2 cellular contexts compared by ENCODE assay signal in the genomic region with DNA sequence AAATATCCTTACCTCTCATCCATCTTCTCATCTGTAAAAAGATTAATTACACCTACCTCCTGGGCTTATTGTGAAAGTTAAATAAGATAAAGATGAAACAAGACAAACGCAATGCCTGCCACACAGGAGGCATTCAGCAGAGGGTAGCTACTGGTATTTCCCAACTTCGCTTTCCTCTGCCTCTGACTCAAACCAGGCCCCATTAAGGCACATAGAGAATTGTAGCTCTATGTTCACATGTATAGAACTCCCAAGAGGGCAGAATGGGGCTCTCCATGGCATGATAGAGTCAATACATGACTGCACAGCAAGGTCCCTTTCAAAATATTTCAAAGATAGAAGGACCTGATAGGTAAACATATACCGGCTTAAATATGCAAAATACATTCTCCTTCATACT.
TF ChIP-seq lines count a peak whose summit lies in the region.

No MANE protein-coding gene starts in this region.

TF ChIP-seq in liver, 16 proteins besides CTCF, POLR2A, EP300 and RAD21:
- TF ChIP-seq, protein P1, sequence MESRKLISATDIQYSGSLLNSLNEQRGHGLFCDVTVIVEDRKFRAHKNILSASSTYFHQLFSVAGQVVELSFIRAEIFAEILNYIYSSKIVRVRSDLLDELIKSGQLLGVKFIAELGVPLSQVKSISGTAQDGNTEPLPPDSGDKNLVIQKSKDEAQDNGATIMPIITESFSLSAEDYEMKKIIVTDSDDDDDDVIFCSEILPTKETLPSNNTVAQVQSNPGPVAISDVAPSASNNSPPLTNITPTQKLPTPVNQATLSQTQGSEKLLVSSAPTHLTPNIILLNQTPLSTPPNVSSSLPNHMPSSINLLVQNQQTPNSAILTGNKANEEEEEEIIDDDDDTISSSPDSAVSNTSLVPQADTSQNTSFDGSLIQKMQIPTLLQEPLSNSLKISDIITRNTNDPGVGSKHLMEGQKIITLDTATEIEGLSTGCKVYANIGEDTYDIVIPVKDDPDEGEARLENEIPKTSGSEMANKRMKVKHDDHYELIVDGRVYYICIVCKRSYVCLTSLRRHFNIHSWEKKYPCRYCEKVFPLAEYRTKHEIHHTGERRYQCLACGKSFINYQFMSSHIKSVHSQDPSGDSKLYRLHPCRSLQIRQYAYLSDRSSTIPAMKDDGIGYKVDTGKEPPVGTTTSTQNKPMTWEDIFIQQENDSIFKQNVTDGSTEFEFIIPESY (IDR thresholded peaks at IDR 0.05), result no peak
- TF ChIP-seq, protein P2, sequence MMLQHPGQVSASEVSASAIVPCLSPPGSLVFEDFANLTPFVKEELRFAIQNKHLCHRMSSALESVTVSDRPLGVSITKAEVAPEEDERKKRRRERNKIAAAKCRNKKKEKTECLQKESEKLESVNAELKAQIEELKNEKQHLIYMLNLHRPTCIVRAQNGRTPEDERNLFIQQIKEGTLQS (IDR thresholded peaks at IDR 0.05), result no peak
- no peak for TF ChIP-seq JUND (IDR thresholded peaks at IDR 0.05)

TF ChIP-seq in HepG2, 621 proteins besides CTCF, POLR2A, EP300 and RAD21:
- TF ChIP-seq CCDC6 (CRISPR knock-in tag; IDR thresholded peaks at IDR 0.05), result no peak
TF ChIP-seq in HepG2: peak in this region for 0.
